14 cellular contexts compared by ENCODE assay signal in the genomic region with DNA sequence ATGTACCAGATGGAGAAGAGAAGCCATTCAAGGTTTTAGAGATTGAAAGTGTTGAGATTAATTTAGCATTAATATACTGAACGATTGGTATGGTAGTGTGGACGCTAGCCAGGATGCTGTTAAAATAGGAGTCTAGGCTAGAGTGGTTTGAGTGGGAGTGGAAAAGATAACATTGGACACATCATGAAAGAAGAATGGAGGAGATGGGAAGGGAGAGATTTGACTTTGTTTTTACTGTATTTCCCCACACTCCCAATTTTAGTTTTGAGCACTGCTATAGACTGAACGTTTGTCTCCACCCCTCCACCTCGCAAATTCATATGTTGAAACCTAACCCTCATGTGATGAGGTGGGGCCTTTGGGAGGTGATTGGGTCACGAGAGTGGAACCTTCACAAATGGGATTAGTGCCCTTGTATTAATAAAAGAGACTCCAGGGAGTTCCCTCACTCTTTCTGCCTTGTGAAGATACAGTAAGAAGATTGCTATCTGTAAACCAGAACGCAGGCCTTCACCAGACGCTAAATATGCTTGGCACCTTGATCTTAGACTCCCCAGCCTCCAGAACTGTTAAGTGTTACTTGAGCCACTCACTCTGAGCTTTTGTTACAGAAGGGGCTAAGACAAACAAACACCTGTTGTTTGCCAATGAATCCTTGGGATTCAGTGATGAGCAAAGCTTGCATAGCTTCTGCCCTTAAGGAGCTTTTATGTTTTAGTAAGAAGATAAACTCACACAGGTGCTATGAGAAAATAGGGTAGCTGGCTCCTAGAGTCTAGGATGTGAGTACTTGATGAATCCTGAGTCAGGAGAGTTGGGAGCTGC. TPM values are rescaled to one million over a fixed set of nuclear protein-coding genes. Genes with fewer than 3 reads are reported as not detected.
A peak's percentile ranks its signal among the peaks of the same experiment; 100 is the strongest.
DNase-seq lines count a peak whose midpoint lies in the region; ATAC-seq, FAIRE-seq and TF ChIP-seq lines count a peak whose summit lies in the region.
"Had no signal": no experiment of that assay in that cellular context is flagged by ENCODE, and none has a peak within 500 bp of the region (broad histone marks: within the 10 kb centered on the region; RNA-seq: fewer than 3 reads in every experiment).

No MANE protein-coding gene starts in this region.

- no peak overlapping the region for H2AFZ ChIP-seq in K562 (ENCODE audit: low read depth, low read length)

- peak; percentile 13 for DNase-seq in DMS53 (lab: John Stamatoyannopoulos, UW)
- no peak for DNase-seq in DMS53 treated with DMSO at 0.1 percent for 48 hours (lab: John Stamatoyannopoulos, UW; ENCODE audit: unreplicated experiment)
- DNase-seq in Jurkat, Clone E6-1 (ENCODE audit: low read depth, low spot score), result peak; percentile 29
- DNase-seq in K562 (ENCODE audit: extremely low read depth in 1 of 4, low spot score in 3 of 4), result peak in 1 of 4 experiments; percentile 13
- DNase-seq in nephron progenitor cell, result no peak
- no peak for DNase-seq in Calu3
- DNase-seq in activated CD4-positive, CD25-positive, alpha-beta regulatory T cell (lab: John Stamatoyannopoulos, UW), result no peak
- DNase-seq in T-helper 1 cell, result no peak
- DNase-seq: 8988T, GF-D8, HCEC 1CT, kidney, RPMI8226 had no signal

- BruUV-seq in K562 (replicated peaks; lab: Mats Ljungman, UMichigan) (no TSS peak), Calu3 (replicated peaks; lab: Mats Ljungman, UMichigan) (no TSS peak)

- H3K27ac ChIP-seq in K562 (ENCODE audit: extremely low read depth, low read depth, low read length), result no peak overlapping the region
- H3K27ac ChIP-seq: VCaP had no signal

- TF ChIP-seq RAD21 in K562 (CRISPR knock-in tag; conservative IDR thresholded peaks at IDR 0.05 in 1 of 2, IDR thresholded peaks at IDR 0.05 in 1 of 2), result no peak

- no peaks in the 10 kb centered on the region; the same call in 2 of the 3 replicates for H3K36me3 ChIP-seq in K562 (ENCODE audit: control insufficient read depth, insufficient read depth, low read length)

- peaks cover 49% of the 10 kb centered on the region for H3K4me1 Mint-ChIP-seq in nephron progenitor cell
- H3K4me1 Mint-ChIP-seq in Calu3 (ENCODE audit: low read depth, unreplicated experiment), result peaks cover 68% of the 10 kb centered on the region

- in situ Hi-C loops in K562 (cut with MboI), result no loop called here

- no peak overlapping the region for H3K9ac ChIP-seq in K562 (ENCODE audit: insufficient read depth in 1 of 2, low read depth in 2 of 2, low read length in 2 of 2)

- intact Hi-C loops in K562 (cut with micrococcal nuclease) (loop anchor here (5.0 to 10.0 kb wide), 4 partner anchors 64 to 456 kb away; no protein-coding TSS in a partner anchor), Calu3 (cut with micrococcal nuclease; ENCODE audit: unreplicated experiment) (loop anchor here (10.0 kb wide), 1 partner anchor 186 kb away; no protein-coding TSS in a partner anchor)

- no peak overlapping the region for H3K4me3 ChIP-seq in Jurkat, Clone E6-1 (ENCODE audit: low read length)
- H3K4me3 ChIP-seq in K562, result no peak overlapping the region

- peak; percentile 46 for FAIRE-seq in K562 (lab: Jason Lieb, UNC)
- FAIRE-seq: kidney had no signal

- H3K4me1 ChIP-seq in K562 (replicated peaks in 1 of 2; ENCODE audit: control insufficient read depth in 2 of 2, insufficient read depth in 2 of 2, low read length in 2 of 2), result peaks cover 13 to 25% of the 10 kb centered on the region in 2 experiments; a peak in 4 of 5 replicates

- WGBS in K562 (ENCODE audit: insufficient coverage, low coverage, missing lambda C conversion rate), result 4% methylated on average over 7 of the region's 7 CpGs

- H3K4me3 Mint-ChIP-seq in nephron progenitor cell (no peak overlapping the region), Calu3 (ENCODE audit: low read depth, unreplicated experiment) (no peak overlapping the region)

- no peaks in the 10 kb centered on the region for H3K9me1 ChIP-seq in K562 (ENCODE audit: control insufficient read depth, insufficient read depth, low read length)

- peaks cover 91% of the 10 kb centered on the region for H3K79me2 ChIP-seq in K562 (ENCODE audit: control insufficient read depth, insufficient read depth, low read length)

- peaks cover 18% of the 10 kb centered on the region for H3K36me3 Mint-ChIP-seq in nephron progenitor cell (ENCODE audit: low read depth)
- peaks cover 4% of the 10 kb centered on the region for H3K36me3 Mint-ChIP-seq in Calu3 (ENCODE audit: insufficient read depth, unreplicated experiment)

- POLR2A ChIA-PET in K562 (lab: Yijun Ruan, JAX), result interaction anchor here (0.9 to 1.4 kb wide), 2 partner anchors 26 to 101 kb away, joined by 3 to 4 read pairs; a partner anchor contains a TSS

- peaks cover 26% of the 10 kb centered on the region for H3K9me3 Mint-ChIP-seq in nephron progenitor cell
- peaks cover 4% of the 10 kb centered on the region for H3K9me3 Mint-ChIP-seq in Calu3 (ENCODE audit: low read depth, unreplicated experiment)

- CTCF ChIA-PET in K562 (lab: Yijun Ruan, JAX; ENCODE audit: low intra/inter-chr PET ratio), result no interaction called here
- CTCF ChIA-PET in Calu3 (lab: Charles Lee), result no interaction called here

- TF ChIP-seq POLR2A in K562 (conservative IDR thresholded peaks at IDR 0.05), result no peak

- H4K20me1 ChIP-seq in K562 (replicated peaks; ENCODE audit: control insufficient read depth, insufficient read depth, low read length), result peaks cover 44% of the 10 kb centered on the region

- ATAC-seq in K562, result peak; percentile 50

- H3K9me3 ChIP-seq in K562 (replicated peaks; ENCODE audit: control insufficient read depth, insufficient read depth, low read depth, low read length), result no peaks in the 10 kb centered on the region

- no peaks in the 10 kb centered on the region for H3K27me3 ChIP-seq in K562 (ENCODE audit: control insufficient read depth in 2 of 2, insufficient read depth in 2 of 2, low read length in 2 of 2)

- H3K27me3 Mint-ChIP-seq in nephron progenitor cell (ENCODE audit: low read depth, poor library complexity) (no peaks in the 10 kb centered on the region), Calu3 (ENCODE audit: unreplicated experiment) (no peaks in the 10 kb centered on the region)

- peak overlapping the region; percentile 5; the same call in 1 of the 2 replicates for H3K4me2 ChIP-seq in K562 (ENCODE audit: insufficient read depth, low read length)

- H3K27ac Mint-ChIP-seq in nephron progenitor cell, result peak overlapping the region; percentile 93
- H3K27ac Mint-ChIP-seq in Calu3 (ENCODE audit: unreplicated experiment), result no peak overlapping the region

- TF ChIP-seq EP300 in K562 (IDR thresholded peaks at IDR 0.05; ENCODE audit: low read length), result no peak

- TF ChIP-seq CTCF in K562 (IDR thresholded peaks at IDR 0.05 in 2 of 3, conservative IDR thresholded peaks at IDR 0.05 in 1 of 3; ENCODE audit: insufficient read depth in 2 of 3, low read depth in 1 of 3, low read length in 3 of 3) (no peak), nephron progenitor cell (IDR thresholded peaks at IDR 0.05) (no peak), Calu3 (IDR thresholded peaks at IDR 0.05; ENCODE audit: unreplicated experiment) (no peak)

TF ChIP-seq in K562, 482 proteins besides CTCF, POLR2A, EP300 and RAD21:
- TF ChIP-seq, protein P1, sequence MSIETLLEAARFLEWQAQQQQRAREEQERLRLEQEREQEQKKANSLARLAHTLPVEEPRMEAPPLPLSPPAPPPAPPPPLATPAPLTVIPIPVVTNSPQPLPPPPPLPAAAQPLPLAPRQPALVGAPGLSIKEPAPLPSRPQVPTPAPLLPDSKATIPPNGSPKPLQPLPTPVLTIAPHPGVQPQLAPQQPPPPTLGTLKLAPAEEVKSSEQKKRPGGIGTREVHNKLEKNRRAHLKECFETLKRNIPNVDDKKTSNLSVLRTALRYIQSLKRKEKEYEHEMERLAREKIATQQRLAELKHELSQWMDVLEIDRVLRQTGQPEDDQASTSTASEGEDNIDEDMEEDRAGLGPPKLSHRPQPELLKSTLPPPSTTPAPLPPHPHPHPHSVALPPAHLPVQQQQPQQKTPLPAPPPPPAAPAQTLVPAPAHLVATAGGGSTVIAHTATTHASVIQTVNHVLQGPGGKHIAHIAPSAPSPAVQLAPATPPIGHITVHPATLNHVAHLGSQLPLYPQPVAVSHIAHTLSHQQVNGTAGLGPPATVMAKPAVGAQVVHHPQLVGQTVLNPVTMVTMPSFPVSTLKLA (conservative IDR thresholded peaks at IDR 0.05), result no peak
- TF ChIP-seq FOSL1 (tag; conservative IDR thresholded peaks at IDR 0.05) (0 out of 2 replicates have a peak, but pooled peaks have one; percentile 16), EGR1 (conservative IDR thresholded peaks at IDR 0.05) (peak; percentile 29; the same call in 1 of the 2 replicates)

RNA-seq across cellular contexts. Expression of a gene that starts 25.8 kb away (rescaled TPM):
- polyA plus RNA-seq in Jurkat, Clone E6-1 (2012; ENCODE audit: insufficient read depth, insufficient read length), result 16.5 TPM
- 138 and 396 TPM in 2 replicates for total RNA-seq in K562 (2011; cell fraction: chromatin; rRNA removed; ENCODE audit: low replicate concordance)
- total RNA-seq in K562 (2011; cell fraction: nucleolus; rRNA removed), result 51.9 and 68.7 TPM in 2 replicates
- 103 and 125 TPM in 2 replicates for total RNA-seq in K562 (2011; cell fraction: nucleoplasm; rRNA removed)
- total RNA-seq in K562 (2014; rRNA removed), result 29.0 and 29.5 TPM in 2 replicates
- 47.8 and 53.8 TPM in 2 replicates for total RNA-seq in K562 (2014; rRNA removed; fragmentation: Illumina TruSeq; extraction: Trizol)
- 31.9 and 33.1 TPM in 2 replicates for total RNA-seq in K562 (2015; rRNA removed; fragmentation: Illumina TruSeq; extraction: Trizol)
- 44.9 and 45.7 TPM in 2 replicates for total RNA-seq in K562 (2021)
- polyA plus RNA-seq in K562 (2011; rRNA removed), result 26.1 and 40.1 TPM in 2 replicates
- 11.5 and 16.7 TPM in 2 replicates for polyA plus RNA-seq in K562 (2011; cell fraction: cytosol; rRNA removed)
- polyA plus RNA-seq in K562 (2011; cell fraction: nucleus; rRNA removed), result 35.7 and 38.8 TPM in 2 replicates
- 21.9 and 23.8 TPM in 2 replicates for polyA plus RNA-seq in K562 (2012)
- polyA plus RNA-seq in K562 (2014; fragmentation: Illumina TruSeq; extraction: Trizol), result 29.4 and 31.0 TPM in 2 replicates
- 10 to 100 TPM; 10.9 to 15.2 TPM for polyA plus RNA-seq in K562 (2014; fragmentation: Nextera tagmentation; extraction: Ambion mirVana)
- 19.0 and 21.4 TPM in 2 replicates for polyA plus RNA-seq in K562 (2014; rRNA removed)
- polyA minus RNA-seq in K562 (2011; rRNA and poly(A)+ RNA removed), result 196 and 258 TPM in 2 replicates
- 77.6 and 121 TPM in 2 replicates for polyA minus RNA-seq in K562 (2011; cell fraction: cytosol; rRNA and poly(A)+ RNA removed)
- 47.0 and 84.4 TPM in 2 replicates for polyA minus RNA-seq in K562 (2011; cell fraction: nucleus; rRNA and poly(A)+ RNA removed)
- 87.5 and 89.2 TPM in 2 replicates for total RNA-seq in Calu3 (2022)

Comparison
In these comparisons a context has a peak if more than half of its experiments do, and no peak if none do; other contexts are left out.
1. DNase-seq: peak in DMS53 (single experiment) and Jurkat, Clone E6-1 (single experiment); none in DMS53 treated with DMSO at 0.1 percent for 48 hours (single experiment), nephron progenitor cell (single experiment), Calu3 (single experiment), activated CD4-positive, CD25-positive, alpha-beta regulatory T cell (0 of 4) and T-helper 1 cell (0 of 5).